In genomic region chr7:3267928-3268690, GRCh38 we compare ENCODE assay signal across 11 cellular contexts. TPM values are rescaled to one million over a fixed set of nuclear protein-coding genes. Genes with fewer than 3 reads are reported as not detected.
A peak's percentile ranks its signal among the peaks of the same experiment; 100 is the strongest.
DNase-seq lines count a peak whose midpoint lies in the region; ATAC-seq and TF ChIP-seq lines count a peak whose summit lies in the region.
"Had no signal": no experiment of that assay in that cellular context is flagged by ENCODE, and none has a peak within 500 bp of the region (broad histone marks: within the 10 kb centered on the region; RNA-seq: fewer than 3 reads in every experiment).

No MANE protein-coding gene starts in this region.

- intact Hi-C loops in left lung (cut with DNase I) (no loop called here), posterior vena cava (cut with DNase I) (no loop called here)

- H3K4me3 ChIP-seq in left lung = no peak overlapping the region

- DNase-seq in DMS153 (lab: John Stamatoyannopoulos, UW) (peak; percentile 93), NCI-H1930 (lab: John Stamatoyannopoulos, UW) (peak; percentile 19 to 20), amniotic stem cell (lab: John Stamatoyannopoulos, UW) (peak; percentile 9), left lung (no peak), posterior vena cava (ENCODE audit: low spot score) (no peak)
- no peak for DNase-seq in activated CD8-positive, alpha-beta memory T cell treated with anti-CD3 and anti-CD28 coated beads for 24 hours
- DNase-seq: activated CD4-positive, CD25-positive, alpha-beta regulatory T cell; activated naive CD8-positive, alpha-beta T cell treated with anti-CD3 and anti-CD28 coated beads, Interleukin-2, amount 50 U/mL, for 24 hours had no signal

- no peaks in the 10 kb centered on the region for H3K36me3 ChIP-seq in left lung

- no peak overlapping the region for H3K27ac ChIP-seq in left lung

- H3K27me3 ChIP-seq in left lung = peaks cover 0 to 9% of the 10 kb centered on the region in 2 donors

- no peak for TF ChIP-seq CTCF in left lung (IDR thresholded peaks at IDR 0.05)

- ATAC-seq in left lung (peak; percentile 63), HG03025 (IDR thresholded peaks at IDR 0.05; ENCODE audit: low FRiP score, unreplicated experiment) (no peak), HG02588 (IDR thresholded peaks at IDR 0.05; ENCODE audit: unreplicated experiment) (no peak)
- ATAC-seq: activated naive CD8-positive, alpha-beta T cell treated with anti-CD3 and anti-CD28 coated beads, Interleukin-2, amount 50 U/mL, for 24 hours; stimulated activated memory B cell treated with anti-CD40 and anti-IgM and Interleukin-4, amounts not matched to agents 10 μg/mL and 1 μg/mL and 100 μg/mL, for 72 hours had no signal

- no peaks in the 10 kb centered on the region for H3K4me1 ChIP-seq in left lung

- no peaks in the 10 kb centered on the region for H3K9me3 ChIP-seq in left lung

RNA-seq across cellular contexts. Expression of gene SDK1, which starts 32.9 kb away (rescaled TPM):
- total RNA-seq in left lung (10 to 100 TPM in 1 of 2 donors, 1 to 10 TPM in 1; 5.5 to 13.5 TPM), posterior vena cava (10 to 100 TPM; 14.4 to 18.3 TPM)

Comparison
In these comparisons a context has a peak if more than half of its experiments do, and no peak if none do; other contexts are left out.
1. DNase-seq: peak in DMS153 (single experiment), NCI-H1930 (2 of 2) and amniotic stem cell (single experiment); none in left lung (0 of 2), activated CD8-positive, alpha-beta memory T cell treated with anti-CD3 and anti-CD28 coated beads for 24 hours (single experiment) and posterior vena cava (single experiment).